Comparison of ENCODE assay signal across 8 cellular contexts in the genomic region with DNA sequence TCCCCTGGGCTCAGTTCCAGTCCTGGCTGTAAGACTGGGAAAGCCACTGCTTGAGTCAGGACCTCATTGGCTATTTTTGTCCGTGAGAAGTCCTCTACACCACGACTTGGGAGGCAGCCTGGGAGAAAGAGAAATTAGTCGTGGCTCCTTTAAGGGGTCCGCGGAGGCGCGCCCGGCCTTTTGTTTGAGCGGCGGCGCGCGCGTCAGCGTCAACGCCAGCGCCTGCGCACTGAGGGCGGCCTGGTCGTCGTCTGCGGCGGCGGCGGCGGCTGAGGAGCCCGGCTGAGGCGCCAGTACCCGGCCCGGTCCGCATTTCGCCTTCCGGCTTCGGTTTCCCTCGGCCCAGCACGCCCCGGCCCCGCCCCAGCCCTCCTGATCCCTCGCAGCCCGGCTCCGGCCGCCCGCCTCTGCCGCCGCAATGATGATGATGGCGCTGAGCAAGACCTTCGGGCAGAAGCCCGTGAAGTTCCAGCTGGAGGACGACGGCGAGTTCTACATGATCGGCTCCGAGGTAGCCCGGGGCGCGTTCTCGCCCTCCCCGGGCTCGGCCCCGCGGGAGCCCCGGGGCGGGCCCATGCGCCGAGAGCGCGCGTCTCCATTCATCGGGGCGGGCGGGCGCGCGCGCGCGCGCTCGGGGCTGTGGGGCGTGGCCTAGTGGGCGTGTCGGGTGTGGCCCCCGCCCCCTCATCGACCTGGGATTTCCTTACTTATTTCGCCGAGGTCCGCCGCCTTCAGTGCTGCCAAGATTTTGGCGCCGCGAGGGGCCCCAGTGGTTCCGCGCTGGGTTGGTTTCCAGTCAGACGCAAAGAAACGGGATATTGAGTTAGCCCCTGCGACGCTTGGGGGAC. TPM values are rescaled to one million over a fixed set of nuclear protein-coding genes. Genes with fewer than 3 reads are reported as not detected.
DNase-seq lines count a peak whose midpoint lies in the region; ATAC-seq, FAIRE-seq and TF ChIP-seq lines count a peak whose summit lies in the region.

TSS of gene SMARCB1 (plus strand) at position 215 of the 848 bp plus-strand sequence. CDS start at position 419, 204 bp downstream.

- no peaks in the 10 kb centered on the region for H3K9me3 ChIP-seq in astrocyte (ENCODE audit: insufficient read depth, low read depth, low read length)
- no peaks in the 10 kb centered on the region for H3K9me3 ChIP-seq in hepatocyte (ENCODE audit: low read depth)
- no peaks in the 10 kb centered on the region for H3K9me3 ChIP-seq in aorta (ENCODE audit: control insufficient read depth, low read length)

- TF ChIP-seq POLR2A in GM12892 (IDR thresholded peaks at IDR 0.05; ENCODE audit: low read depth, low read length) = peak; percentile 80

- peak; percentile 96 for FAIRE-seq in GM12892 (lab: Jason Lieb, UNC)
- FAIRE-seq in astrocyte (lab: Jason Lieb, UNC) = peak; percentile 59

- H3K27me3 ChIP-seq in astrocyte (ENCODE audit: insufficient read depth, low read length) (no peaks in the 10 kb centered on the region), hepatocyte (no peaks in the 10 kb centered on the region), aorta (ENCODE audit: control insufficient read depth in 1 of 2, insufficient read depth in 2 of 2, low read length in 1 of 2) (no peaks in the 10 kb centered on the region)

- H3K9me3 Mint-ChIP-seq in astrocyte (ENCODE audit: unreplicated experiment) = no peaks in the 10 kb centered on the region

- H3K79me2 ChIP-seq in astrocyte (ENCODE audit: insufficient read depth, low read length) (peaks cover 47% of the 10 kb centered on the region), hepatocyte (peaks cover 48% of the 10 kb centered on the region)

- peak within 1 kb of the TSS; percentile 98 for H3K27ac ChIP-seq in astrocyte (ENCODE audit: low read depth, low read length)
- H3K27ac ChIP-seq in hepatocyte = peak within 1 kb of the TSS; percentile 100
- H3K27ac ChIP-seq in aorta (ENCODE audit: low read depth in 1 of 2, low read length in 2 of 2) = peak within 1 kb of the TSS; percentile 47 to 87

- H3K9ac ChIP-seq in astrocyte (ENCODE audit: low read length) = peak within 1 kb of the TSS; percentile 99

- TF ChIP-seq CTCF in astrocyte (IDR thresholded peaks at IDR 0.05; ENCODE audit: insufficient read depth, low read depth, low read length) = no peak
- TF ChIP-seq CTCF in hepatocyte (IDR thresholded peaks at IDR 0.05; ENCODE audit: poor library complexity) = no peak

- no peaks in the 10 kb centered on the region for H3K27me3 Mint-ChIP-seq in astrocyte (ENCODE audit: low read depth, unreplicated experiment)

- H3K9me2 ChIP-seq in hepatocyte (replicated peaks; ENCODE audit: insufficient read depth) = no peaks in the 10 kb centered on the region

- 1% methylated on average over 67 of the region's 97 CpGs for WGBS in hepatocyte (ENCODE audit: low lambda C conversion rate, missing lambda C conversion rate)
- 0% methylated on average over 76 to 97 of the region's 97 CpGs for WGBS in aorta, 2 donors

- H3K36me3 ChIP-seq in astrocyte (ENCODE audit: insufficient read depth, low read length) (peaks cover 2% of the 10 kb centered on the region), hepatocyte (replicated peaks; ENCODE audit: insufficient read depth, low read depth) (no peaks in the 10 kb centered on the region), aorta (ENCODE audit: control insufficient read depth in 1 of 2, insufficient read depth in 2 of 2, low read length in 1 of 2) (no peaks in the 10 kb centered on the region)

- peak within 1 kb of the TSS; percentile 97 for H3K4me2 ChIP-seq in astrocyte (ENCODE audit: low read length)
- H3K4me2 ChIP-seq in hepatocyte = peak within 1 kb of the TSS; percentile 85

- peaks cover 47% of the 10 kb centered on the region for H4K20me1 ChIP-seq in astrocyte (ENCODE audit: insufficient read depth, low read length)
- peaks cover 46% of the 10 kb centered on the region for H4K20me1 ChIP-seq in hepatocyte (ENCODE audit: insufficient read depth, poor library complexity, severe bottlenecking)

- H3K27ac Mint-ChIP-seq in astrocyte (ENCODE audit: unreplicated experiment) = peak within 1 kb of the TSS; percentile 84

- H3K4me1 ChIP-seq in astrocyte (ENCODE audit: insufficient read depth, low read length) (peaks cover 19% of the 10 kb centered on the region), hepatocyte (ENCODE audit: insufficient read depth) (peaks cover 67% of the 10 kb centered on the region), aorta (ENCODE audit: control insufficient read depth in 1 of 2, insufficient read depth in 2 of 2, low read length in 2 of 2) (no peaks in the 10 kb centered on the region)

- peaks cover 22% of the 10 kb centered on the region for H3K4me1 Mint-ChIP-seq in astrocyte (ENCODE audit: low read depth, unreplicated experiment)

- peak within 1 kb of the TSS; percentile 68 for H2AFZ ChIP-seq in astrocyte (ENCODE audit: low read depth, low read length)
- H2AFZ ChIP-seq in hepatocyte = peak within 1 kb of the TSS; percentile 77

- ATAC-seq in HG02763 (IDR thresholded peaks at IDR 0.05; ENCODE audit: unreplicated experiment) (peak; percentile 78), aorta (ENCODE audit: low FRiP score) (peak; percentile 95)

- H3K36me3 Mint-ChIP-seq in astrocyte (ENCODE audit: low read depth, unreplicated experiment) = no peaks in the 10 kb centered on the region

- intact Hi-C loops in aorta (cut with DNase I) = loop anchor here in 1 of 2 donors (1.0 to 2.0 kb wide), 3 partner anchors 18 to 52 kb away; partner anchors contain the start of gene DERL3

- H3K4me3 Mint-ChIP-seq in astrocyte (ENCODE audit: unreplicated experiment) = peak within 1 kb of the TSS; percentile 96

- H3K4me3 ChIP-seq in astrocyte (ENCODE audit: insufficient read depth, low read depth, low read length) = peak within 1 kb of the TSS; percentile 86
- peak within 1 kb of the TSS; percentile 91 for H3K4me3 ChIP-seq in hepatocyte
- peak within 1 kb of the TSS; percentile 64 to 82 for H3K4me3 ChIP-seq in aorta (ENCODE audit: low read length in 2 of 2)

- peak; percentile 97 for DNase-seq in GM12892 (ENCODE audit: insufficient read length)
- peak; percentile 21 for DNase-seq in NCI-H146 treated with DMSO at 0.1 percent for 48 hours (lab: John Stamatoyannopoulos, UW; ENCODE audit: unreplicated experiment)
- DNase-seq in T-helper 9 cell = peak; percentile 94
- peak; percentile 89 for DNase-seq in astrocyte (ENCODE audit: low read depth)
- DNase-seq in hepatocyte (ENCODE audit: low spot score) = peak; percentile 96
- peak; percentile 97 for DNase-seq in retina
- DNase-seq in aorta = peak; percentile 95 to 97

RNA-seq across cellular contexts. Expression of gene SMARCB1, which starts in this region (rescaled TPM):
- 102 TPM for polyA plus RNA-seq in GM12892 (2012; ENCODE audit: missing spikeins)
- total RNA-seq in astrocyte (91.3 and 115 TPM in 2 replicates), hepatocyte (84.3 and 88.2 TPM in 2 replicates), aorta (10 to 100 TPM; 48.3 to 53.5 TPM)
- polyA plus RNA-seq in hepatocyte (103 and 120 TPM in 2 replicates), aorta (10 to 100 TPM; 24.2 to 31.7 TPM)

Comparison
In these comparisons a context has a peak if more than half of its experiments do, and no peak if none do; other contexts are left out.
1. Peak in every context shown above with its lines: DNase-seq, ATAC-seq, H3K4me3 ChIP-seq and H3K27ac ChIP-seq.
2. DNase-seq: peak in every context shown above with its lines; median percentile 97 in GM12892; 97 in retina; 96 in hepatocyte; 96 in aorta; 94 in T-helper 9 cell; 89 in astrocyte; 21 in NCI-H146 treated with DMSO at 0.1 percent for 48 hours.